18 cellular contexts compared by ENCODE assay signal in the genomic region with DNA sequence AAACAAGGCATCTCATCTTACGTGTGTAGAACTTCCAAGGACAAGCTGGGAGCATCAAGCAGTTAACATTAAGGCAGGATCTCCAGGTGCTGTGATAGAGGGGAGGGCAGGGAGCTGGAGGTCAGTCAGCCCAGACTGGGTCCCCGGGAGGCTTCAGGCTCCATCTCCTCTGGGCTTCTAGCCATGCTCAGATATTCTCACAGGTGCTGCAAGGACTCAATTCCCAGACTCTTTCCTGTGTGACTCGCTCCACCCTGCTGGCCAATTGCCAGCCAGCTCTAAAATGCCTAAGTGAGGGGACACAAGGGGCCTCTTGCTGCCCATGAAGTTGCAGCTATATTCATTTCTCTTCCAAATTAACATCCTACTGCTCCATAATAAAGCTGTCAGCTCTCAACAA.
A peak's percentile ranks its signal among the peaks of the same experiment; 100 is the strongest.
DNase-seq lines count a peak whose midpoint lies in the region; ATAC-seq, FAIRE-seq and TF ChIP-seq lines count a peak whose summit lies in the region.
"Had no signal": no experiment of that assay in that cellular context is flagged by ENCODE, and none has a peak within 500 bp of the region (broad histone marks: within the 10 kb centered on the region; RNA-seq: fewer than 3 reads in every experiment).

No MANE protein-coding gene starts in this region.

- no peak overlapping the region for H3K4me3 Mint-ChIP-seq in type B pancreatic cell
- H3K4me3 Mint-ChIP-seq in effector memory CD8-positive, alpha-beta T cell: no peak overlapping the region
- H3K4me3 Mint-ChIP-seq: activated CD8-positive, alpha-beta T cell treated with anti-CD3 and anti-CD28 coated beads for 36 hours; central memory CD8-positive, alpha-beta T cell; stimulated activated naive CD8-positive, alpha-beta T cell treated with anti-CD3 and anti-CD28 coated beads, Interleukin-15, Interleukin-2, amounts not matched to agents 100 ng/mL and 50 ng/mL, for 24 hours had no signal

- DNase-seq in NCI-H510A treated with DMSO at 0.1 percent for 48 hours (lab: John Stamatoyannopoulos, UW) (peak; percentile 34), NCI-H510A (lab: John Stamatoyannopoulos, UW) (no peak), NCI-H1105 treated with DMSO at 0.1 percent for 48 hours (lab: John Stamatoyannopoulos, UW) (peak; percentile 67), K562 (ENCODE audit: extremely low read depth in 1 of 4, low spot score in 3 of 4) (no peak), type B pancreatic cell (ENCODE audit: extremely low spot score, unreplicated experiment) (no peak), occipital lobe (lab: John Stamatoyannopoulos, UW) (no peak)
- no peak for DNase-seq in effector memory CD8-positive, alpha-beta T cell
- DNase-seq: activated CD8-positive, alpha-beta T cell treated with anti-CD3 and anti-CD28 coated beads for 36 hours; KBM-7; lower lobe of right lung; NCI-H446; Peyer's patch; stimulated activated CD4-positive, alpha-beta T cell treated with anti-CD3 and anti-CD28 coated beads, Interleukin-12 subunit alpha, Interleukin-12 subunit beta, amount 100 ng/mL, for 4 hours; uterus had no signal

- TF ChIP-seq CTCF in K562 (IDR thresholded peaks at IDR 0.05 in 2 of 3, conservative IDR thresholded peaks at IDR 0.05 in 1 of 3; ENCODE audit: insufficient read depth in 2 of 3, low read depth in 1 of 3, low read length in 3 of 3) (no peak), type B pancreatic cell (conservative IDR thresholded peaks at IDR 0.05) (no peak)

- ATAC-seq in K562 (no peak), GM18907 (IDR thresholded peaks at IDR 0.05; ENCODE audit: unreplicated experiment) (no peak)
- ATAC-seq in effector memory CD8-positive, alpha-beta T cell (replicated peaks): no peak
- ATAC-seq: activated CD8-positive, alpha-beta T cell treated with anti-CD3 and anti-CD28 coated beads for 36 hours; lower lobe of right lung had no signal

- H2AFZ ChIP-seq in K562 (ENCODE audit: low read depth, low read length): no peak overlapping the region

- no peaks in the 10 kb centered on the region for H3K79me2 ChIP-seq in K562 (ENCODE audit: control insufficient read depth, insufficient read depth, low read length)

- no peaks in the 10 kb centered on the region for H3K36me3 ChIP-seq in K562 (ENCODE audit: control insufficient read depth, insufficient read depth, low read length)
- H3K36me3 ChIP-seq: lower lobe of right lung, Peyer's patch, uterus had no signal

- H3K27me3 ChIP-seq in K562 (ENCODE audit: control insufficient read depth in 2 of 2, insufficient read depth in 2 of 2, low read length in 2 of 2): peaks cover 19 to 34% of the 10 kb centered on the region in 2 experiments; a peak in 4 of 5 replicates
- H3K27me3 ChIP-seq: Peyer's patch, uterus had no signal

- TF ChIP-seq EP300 in K562 (IDR thresholded peaks at IDR 0.05; ENCODE audit: low read length): no peak

- H3K4me3 ChIP-seq in K562: no peak overlapping the region
- H3K4me3 ChIP-seq: lower lobe of right lung, Peyer's patch, uterus had no signal

- no peak for TF ChIP-seq POLR2A in K562 (conservative IDR thresholded peaks at IDR 0.05)

- H3K9me3 Mint-ChIP-seq in type B pancreatic cell: no peaks in the 10 kb centered on the region
- no peaks in the 10 kb centered on the region for H3K9me3 Mint-ChIP-seq in effector memory CD8-positive, alpha-beta T cell
- H3K9me3 Mint-ChIP-seq: activated CD8-positive, alpha-beta T cell treated with anti-CD3 and anti-CD28 coated beads for 36 hours; central memory CD8-positive, alpha-beta T cell; stimulated activated naive CD8-positive, alpha-beta T cell treated with anti-CD3 and anti-CD28 coated beads, Interleukin-15, Interleukin-2, amounts not matched to agents 100 ng/mL and 50 ng/mL, for 24 hours had no signal

- POLR2A ChIA-PET in K562 (lab: Yijun Ruan, JAX): interaction anchor here (0.6 kb wide), 1 partner anchor 39 kb away, joined by 4 read pairs; no protein-coding TSS in a partner anchor

- in situ Hi-C loops in K562 (cut with MboI): no loop called here

- H3K4me1 Mint-ChIP-seq in type B pancreatic cell (ENCODE audit: unreplicated experiment): peaks cover 28% of the 10 kb centered on the region
- H3K4me1 Mint-ChIP-seq in effector memory CD8-positive, alpha-beta T cell (ENCODE audit: low read depth in 2 of 2): peaks cover 4 to 6% of the 10 kb centered on the region in 2 donors

- peak overlapping the region; percentile 89 for H3K27ac Mint-ChIP-seq in type B pancreatic cell
- peak overlapping the region in 1 of 2 donors; percentile 25 for H3K27ac Mint-ChIP-seq in effector memory CD8-positive, alpha-beta T cell
- H3K27ac Mint-ChIP-seq: activated CD8-positive, alpha-beta T cell treated with anti-CD3 and anti-CD28 coated beads for 36 hours; stimulated activated naive CD8-positive, alpha-beta T cell treated with anti-CD3 and anti-CD28 coated beads, Interleukin-15, Interleukin-2, amounts not matched to agents 100 ng/mL and 50 ng/mL, for 24 hours had no signal

- peaks cover 10% of the 10 kb centered on the region for H3K36me3 Mint-ChIP-seq in type B pancreatic cell
- no peaks in the 10 kb centered on the region for H3K36me3 Mint-ChIP-seq in effector memory CD8-positive, alpha-beta T cell (ENCODE audit: insufficient read depth)

- no peaks in the 10 kb centered on the region for H3K9me3 ChIP-seq in K562 (replicated peaks; ENCODE audit: control insufficient read depth, insufficient read depth, low read depth, low read length)
- H3K9me3 ChIP-seq: lower lobe of right lung, Peyer's patch, uterus had no signal

- H3K4me1 ChIP-seq in K562 (replicated peaks in 1 of 2; ENCODE audit: control insufficient read depth in 2 of 2, insufficient read depth in 2 of 2, low read length in 2 of 2): no peaks in the 10 kb centered on the region
- H3K4me1 ChIP-seq: lower lobe of right lung, uterus had no signal

- TF ChIP-seq RAD21 in K562 (CRISPR knock-in tag; conservative IDR thresholded peaks at IDR 0.05 in 1 of 2, IDR thresholded peaks at IDR 0.05 in 1 of 2): no peak

- WGBS in K562 (ENCODE audit: insufficient coverage, low coverage, missing lambda C conversion rate): 0% methylated on average over 3 of the region's 3 CpGs

- no peaks in the 10 kb centered on the region for H4K20me1 ChIP-seq in K562 (replicated peaks; ENCODE audit: control insufficient read depth, insufficient read depth, low read length)

- no peak overlapping the region for H3K27ac ChIP-seq in K562 (ENCODE audit: extremely low read depth, low read depth, low read length)
- H3K27ac ChIP-seq: lower lobe of right lung, Peyer's patch, uterus had no signal

- H3K4me2 ChIP-seq in K562 (ENCODE audit: insufficient read depth, low read length): no peak overlapping the region

- BruUV-seq in K562 (replicated peaks; lab: Mats Ljungman, UMichigan): no TSS peak

- FAIRE-seq in K562 (lab: Jason Lieb, UNC): no peak

- H3K27me3 Mint-ChIP-seq in type B pancreatic cell: no peaks in the 10 kb centered on the region
- H3K27me3 Mint-ChIP-seq in effector memory CD8-positive, alpha-beta T cell: peaks cover 0 to 5% of the 10 kb centered on the region in 2 donors
- H3K27me3 Mint-ChIP-seq: progenitor cell of endocrine pancreas; stimulated activated naive CD8-positive, alpha-beta T cell treated with anti-CD3 and anti-CD28 coated beads, Interleukin-15, Interleukin-2, amounts not matched to agents 100 ng/mL and 50 ng/mL, for 24 hours had no signal

- H3K9ac ChIP-seq in K562 (ENCODE audit: insufficient read depth in 1 of 2, low read depth in 2 of 2, low read length in 2 of 2): no peak overlapping the region

- intact Hi-C loops in K562 (cut with micrococcal nuclease): no loop called here

- CTCF ChIA-PET in K562 (lab: Yijun Ruan, JAX; ENCODE audit: low intra/inter-chr PET ratio): no interaction called here

- no peaks in the 10 kb centered on the region for H3K9me1 ChIP-seq in K562 (ENCODE audit: control insufficient read depth, insufficient read depth, low read length)

Comparison
In these comparisons a context has a peak if more than half of its experiments do, and no peak if none do; other contexts are left out.
1. DNase-seq: peak in NCI-H510A treated with DMSO at 0.1 percent for 48 hours (single experiment) and NCI-H1105 treated with DMSO at 0.1 percent for 48 hours (single experiment); none in NCI-H510A (single experiment), K562 (0 of 4), type B pancreatic cell (single experiment), occipital lobe (single experiment) and effector memory CD8-positive, alpha-beta T cell (0 of 3).